Comparison of ENCODE assay signal across 20 cellular contexts in the genomic region with DNA sequence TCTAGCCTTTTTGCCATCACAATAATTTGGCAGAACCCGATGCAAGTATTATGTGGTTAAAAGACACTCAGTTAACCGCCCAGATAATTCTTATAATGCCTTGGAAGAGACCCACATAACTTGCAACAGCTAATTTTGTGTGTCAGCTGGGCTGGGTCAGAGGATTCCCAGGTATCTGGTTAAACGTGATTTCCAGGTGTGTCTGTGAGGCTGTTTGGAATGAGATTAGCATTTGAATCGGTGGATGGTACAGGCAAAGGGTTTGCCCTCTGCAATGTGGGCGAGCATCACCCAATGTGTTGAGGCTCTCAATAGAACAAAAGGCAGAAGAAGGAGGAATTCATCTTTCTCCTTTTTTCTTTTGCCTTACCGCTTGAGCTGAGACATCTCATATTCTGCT.
"Had no signal": no experiment of that assay in that cellular context is flagged by ENCODE, and none has a peak within 500 bp of the region (broad histone marks: within the 10 kb centered on the region; RNA-seq: fewer than 3 reads in every experiment).

No MANE protein-coding gene starts in this region.

- H3K4me3 Mint-ChIP-seq: activated CD4-positive, alpha-beta memory T cell treated with anti-CD3 and anti-CD28 coated beads for 36 hours; activated naive CD4-positive, alpha-beta T cell treated with anti-CD3 and anti-CD28 coated beads, Interleukin-2, amount 10 ng/mL, durations not matched to agents 7 days and 5 days; activated naive CD8-positive, alpha-beta T cell treated with anti-CD3 and anti-CD28 coated beads for 36 hours; activated T-cell treated with anti-CD3 and anti-CD28 coated beads, Interleukin-2, amount 50 U/mL, for 72 hours; T-helper 1 cell treated with Interleukin-12 subunit alpha and Interleukin-12 subunit beta and Interleukin-4 antibody, amounts not matched to agents 30 μg/mL and 1 μg/mL, for 36 hours had no signal

- FAIRE-seq: RCC 7860 had no signal

- H3K4me1 Mint-ChIP-seq: activated naive CD4-positive, alpha-beta T cell treated with anti-CD3 and anti-CD28 coated beads, Interleukin-2, amount 10 ng/mL, durations not matched to agents 7 days and 5 days; activated naive CD8-positive, alpha-beta T cell treated with anti-CD3 and anti-CD28 coated beads for 36 hours had no signal

- H3K36me3 Mint-ChIP-seq: activated CD4-positive, alpha-beta memory T cell treated with anti-CD3 and anti-CD28 coated beads for 36 hours; activated naive CD4-positive, alpha-beta T cell treated with anti-CD3 and anti-CD28 coated beads, Interleukin-2, amount 10 ng/mL, durations not matched to agents 7 days and 5 days; activated naive CD8-positive, alpha-beta T cell treated with anti-CD3 and anti-CD28 coated beads for 36 hours had no signal

- H3K9me3 Mint-ChIP-seq: activated T-helper 2 cell treated with anti-CD3 and anti-CD28 coated beads, Interferon-gamma antibody, Interleukin-2, Interleukin-4, amounts not matched to agents 10 μg/mL and 5 μg/mL and 100 μg/mL, durations not matched to agents 14 hours and 24 hours and 36 hours; T-helper 1 cell treated with Interleukin-12 subunit alpha and Interleukin-12 subunit beta and Interleukin-4 antibody, amounts not matched to agents 30 μg/mL and 1 μg/mL, for 36 hours had no signal

- H3K27ac Mint-ChIP-seq: activated CD4-positive, alpha-beta memory T cell treated with anti-CD3 and anti-CD28 coated beads for 36 hours; activated naive CD4-positive, alpha-beta T cell treated with anti-CD3 and anti-CD28 coated beads, Interleukin-2, amount 10 ng/mL, durations not matched to agents 7 days and 5 days; activated naive CD8-positive, alpha-beta T cell treated with anti-CD3 and anti-CD28 coated beads for 36 hours; activated T-cell treated with anti-CD3 and anti-CD28 coated beads, Interleukin-2, amount 50 U/mL, for 72 hours; activated T-helper 2 cell treated with anti-CD3 and anti-CD28 coated beads, Interferon-gamma antibody, Interleukin-2, Interleukin-4, amounts not matched to agents 10 μg/mL and 5 μg/mL and 100 μg/mL, durations not matched to agents 14 hours and 24 hours and 36 hours; T-helper 1 cell treated with Interleukin-12 subunit alpha and Interleukin-12 subunit beta and Interleukin-4 antibody, amounts not matched to agents 30 μg/mL and 1 μg/mL, for 36 hours had no signal

- H3K27me3 Mint-ChIP-seq: activated CD4-positive, alpha-beta memory T cell treated with anti-CD3 and anti-CD28 coated beads for 36 hours; activated naive CD4-positive, alpha-beta T cell treated with anti-CD3 and anti-CD28 coated beads, Interleukin-2, amount 10 ng/mL, durations not matched to agents 7 days and 5 days; activated naive CD8-positive, alpha-beta T cell treated with anti-CD3 and anti-CD28 coated beads for 36 hours had no signal

- DNase-seq: activated CD4-positive, alpha-beta memory T cell treated with anti-CD3 and anti-CD28 coated beads for 36 hours; activated CD4-positive, alpha-beta T cell treated with anti-CD3 and anti-CD28 coated beads for 48 hours; activated CD4-positive, CD25-positive, alpha-beta regulatory T cell treated with anti-CD3 and anti-CD28 coated beads, Interleukin-2, amount 50 U/mL, for 72 hours; activated CD8-positive, alpha-beta memory T cell treated with anti-CD3 and anti-CD28 coated beads, Interleukin-2, amount 50 U/mL, for 4 hours; activated gamma-delta T cell treated with Interleukin-2 at 50 U/mL for 16 hours; activated naive CD4-positive, alpha-beta T cell treated with anti-CD3 and anti-CD28 coated beads, Interleukin-2, amount 10 ng/mL, durations not matched to agents 7 days and 5 days; activated naive CD8-positive, alpha-beta T cell treated with anti-CD3 and anti-CD28 coated beads for 36 hours; activated T-cell treated with anti-CD3 and anti-CD28 coated beads, Interleukin-2, amount 50 U/mL, for 72 hours; cerebellar nuclear complex; Kasumi-1; NCI-H1105 treated with DMSO at 0.1 percent for 48 hours; NCI-H1436 treated with DMSO at 0.1 percent for 48 hours; NCI-H1930; NCI-H2171; NCI-H226; PC-3; SHP77 treated with DMSO at 0.1 percent for 48 hours had no signal

- ATAC-seq: activated T-cell treated with anti-CD3 and anti-CD28 coated beads, Interleukin-2, amount 50 U/mL, for 72 hours; PC-3 had no signal
